ENCODE assay signal across 8 cellular contexts in the genomic region with DNA sequence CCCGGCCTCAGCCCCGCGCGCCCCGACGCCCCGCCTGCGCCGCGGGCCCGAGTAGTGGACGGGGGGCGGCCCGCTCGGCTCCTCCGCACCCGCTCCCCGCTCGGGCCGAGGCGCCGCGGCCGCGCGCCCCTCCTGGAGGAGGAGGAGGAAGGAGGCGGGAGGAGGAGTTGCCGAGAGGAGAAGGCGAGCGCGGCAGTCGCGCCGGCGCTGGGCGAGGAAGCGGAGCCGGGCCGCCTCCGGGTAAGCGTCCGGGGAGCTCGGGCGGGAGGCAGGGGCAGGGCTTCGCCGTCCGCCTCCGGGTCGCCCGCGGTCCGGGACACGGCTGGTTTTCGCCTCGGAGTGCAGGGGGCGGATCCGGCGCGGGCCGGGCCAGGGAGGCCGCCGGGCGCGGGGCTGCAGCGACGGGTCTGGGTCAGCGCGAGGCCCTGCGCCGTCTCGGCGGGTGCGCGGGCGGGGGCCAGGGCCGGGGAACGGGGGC. TPM values are rescaled to one million over a fixed set of nuclear protein-coding genes. Genes with fewer than 3 reads are reported as not detected.
DNase-seq lines count a peak whose midpoint lies in the region; ATAC-seq, FAIRE-seq and TF ChIP-seq lines count a peak whose summit lies in the region.

A gene with protein sequence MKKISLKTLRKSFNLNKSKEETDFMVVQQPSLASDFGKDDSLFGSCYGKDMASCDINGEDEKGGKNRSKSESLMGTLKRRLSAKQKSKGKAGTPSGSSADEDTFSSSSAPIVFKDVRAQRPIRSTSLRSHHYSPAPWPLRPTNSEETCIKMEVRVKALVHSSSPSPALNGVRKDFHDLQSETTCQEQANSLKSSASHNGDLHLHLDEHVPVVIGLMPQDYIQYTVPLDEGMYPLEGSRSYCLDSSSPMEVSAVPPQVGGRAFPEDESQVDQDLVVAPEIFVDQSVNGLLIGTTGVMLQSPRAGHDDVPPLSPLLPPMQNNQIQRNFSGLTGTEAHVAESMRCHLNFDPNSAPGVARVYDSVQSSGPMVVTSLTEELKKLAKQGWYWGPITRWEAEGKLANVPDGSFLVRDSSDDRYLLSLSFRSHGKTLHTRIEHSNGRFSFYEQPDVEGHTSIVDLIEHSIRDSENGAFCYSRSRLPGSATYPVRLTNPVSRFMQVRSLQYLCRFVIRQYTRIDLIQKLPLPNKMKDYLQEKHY (plus strand): TSS at position 195 of the 478 bp plus-strand sequence. CDS start 35,624 bp downstream, outside the sequence.

- FAIRE-seq in pancreas (lab: Jason Lieb, UNC) = no peak

- H3K27me3 ChIP-seq in heart left ventricle = no peaks in the 10 kb centered on the region
- H3K27me3 ChIP-seq in pancreas = no peaks in the 10 kb centered on the region

- ATAC-seq in GM18909 (IDR thresholded peaks at IDR 0.05; ENCODE audit: poor library complexity, unreplicated experiment) = peak; percentile 75
- peak; percentile 61 for ATAC-seq in HG03064 (IDR thresholded peaks at IDR 0.05; ENCODE audit: low read depth, unreplicated experiment)
- peak in 3 of 4 donors; percentile 54 to 75 (median 67) for ATAC-seq in heart left ventricle
- peak; percentile 66 to 83 (median 70) for ATAC-seq in pancreas

- peaks cover 0 to 71% (median 41%) of the 10 kb centered on the region in 12 donors for H3K4me1 ChIP-seq in heart left ventricle
- peaks cover 8 to 20% (median 10%) of the 10 kb centered on the region in 3 donors for H3K4me1 ChIP-seq in pancreas

- H3K9me3 ChIP-seq in heart left ventricle (peaks cover 0 to 4% (median 0%) of the 10 kb centered on the region in 12 donors), pancreas (no peaks in the 10 kb centered on the region)

- DNase-seq in COLO829 (ENCODE audit: low spot score) = peak; percentile 30
- DNase-seq in NCI-H82 (lab: John Stamatoyannopoulos, UW) = peak; percentile 74
- DNase-seq in amniotic epithelial cell (ENCODE audit: low read depth) = peak; percentile 63
- DNase-seq in heart left ventricle = peak; percentile 67 to 86 (median 73)
- DNase-seq in pancreas = peak; percentile 62 to 88 (median 68)
- DNase-seq in SHP77 treated with DMSO at 0.1 percent for 48 hours (lab: John Stamatoyannopoulos, UW) = no peak

- peak within 1 kb of the TSS; percentile 81 to 95 (median 86) for H3K27ac ChIP-seq in heart left ventricle
- H3K27ac ChIP-seq in pancreas = peak within 1 kb of the TSS; percentile 51 to 88 (median 81)

- 0 to 1% (median 0%) methylated on average over 11 to 77 of the region's 77 CpGs; no CpG with 5 or more reads in 1 of the 4 donors for WGBS in heart left ventricle, 4 donors
- WGBS in pancreas, 2 donors = 0% methylated on average over 7 to 77 of the region's 77 CpGs

- TF ChIP-seq POLR2A in heart left ventricle (IDR thresholded peaks at IDR 0.05) = peak in 1 of 2 donors; percentile 57

- H3K36me3 ChIP-seq in heart left ventricle (no peaks in the 10 kb centered on the region), pancreas (no peaks in the 10 kb centered on the region)

- intact Hi-C loops in heart left ventricle (cut with DNase I) = loop anchor here in 8 of 10 donors (2.0 to 10.0 kb wide), 7 partner anchors 46 to 146 kb away; a partner anchor contains a TSS
- intact Hi-C loops in pancreas (cut with DNase I) = no loop called here

- H3K4me3 ChIP-seq in heart left ventricle (peak within 1 kb of the TSS; percentile 47 to 97 (median 76)), pancreas (peak within 1 kb of the TSS; percentile 55 to 75 (median 66))

- TF ChIP-seq CTCF in heart left ventricle (IDR thresholded peaks at IDR 0.05) (no peak), pancreas (IDR thresholded peaks at IDR 0.05) (no peak)

RNA-seq across cellular contexts. Expression of the gene that starts here (rescaled TPM):
- 10 to 100 TPM; 18.2 to 32.9 (median 21.8) TPM for total RNA-seq in heart left ventricle
- 10 to 100 TPM in 1 of 2 donors, 1 to 10 TPM in 1; 6.5 to 15.9 TPM for polyA plus RNA-seq in heart left ventricle
- total RNA-seq in pancreas = 10 to 100 TPM in 2 of 6 donors, 1 to 10 TPM in 4; 6.7 to 18.8 (median 8.8) TPM
- 1 to 10 TPM; 3.0 to 6.7 TPM for polyA plus RNA-seq in pancreas

Comparison
In these comparisons a context has a peak if more than half of its experiments do, and no peak if none do; other contexts are left out.
1. intact Hi-C loops: an anchor here in heart left ventricle (2.0 to 10.0 kb wide); none called in pancreas.